Comparison of ENCODE assay signal across 19 cellular contexts in the genomic region with DNA sequence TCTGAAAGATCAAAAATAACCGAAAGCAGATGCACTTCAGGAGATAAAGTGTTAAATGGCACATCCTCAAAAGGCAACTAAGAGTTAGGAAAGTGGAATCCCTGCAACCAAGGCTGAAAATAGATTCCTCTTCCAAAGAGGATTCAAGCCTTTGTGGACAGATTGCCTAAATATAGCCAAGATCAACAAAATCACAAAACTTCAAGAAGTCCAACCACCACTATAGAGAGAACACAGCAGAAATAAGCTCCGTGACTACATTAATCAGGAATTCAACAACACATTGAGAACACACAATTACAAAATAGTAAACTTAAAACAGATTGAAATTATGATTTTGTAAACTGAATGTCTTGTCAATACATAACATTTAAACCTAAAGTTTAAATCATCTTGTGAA.
DNase-seq lines count a peak whose midpoint lies in the region; ATAC-seq and TF ChIP-seq lines count a peak whose summit lies in the region.
"Had no signal": no experiment of that assay in that cellular context is flagged by ENCODE, and none has a peak within 500 bp of the region (broad histone marks: within the 10 kb centered on the region; RNA-seq: fewer than 3 reads in every experiment).

No MANE protein-coding gene starts in this region.

- TF ChIP-seq CTCF in foreskin fibroblast (IDR thresholded peaks at IDR 0.05; ENCODE audit: low read depth, low read length), result no peak

- ATAC-seq in aorta (ENCODE audit: low FRiP score) (peak; percentile 26), HG03439 (IDR thresholded peaks at IDR 0.05; ENCODE audit: unreplicated experiment) (no peak), GM19467 (IDR thresholded peaks at IDR 0.05; ENCODE audit: unreplicated experiment) (no peak)
- ATAC-seq: A549; CD8-positive, alpha-beta T cell had no signal

- H4K20me1 ChIP-seq in GM23248 (ENCODE audit: insufficient read depth), result no peaks in the 10 kb centered on the region
- H4K20me1 ChIP-seq: BLaER1 treated with 17β-estradiol and CSF1 and Interleukin-3, amounts not matched to agents 10 nM and 100 nM had no signal

- H3K4me1 ChIP-seq in GM23248 (ENCODE audit: insufficient read depth) (peaks cover 40% of the 10 kb centered on the region), aorta (ENCODE audit: control insufficient read depth in 1 of 2, insufficient read depth in 2 of 2, low read length in 2 of 2) (peaks cover 6% of the 10 kb centered on the region in 2 donors)
- H3K4me1 ChIP-seq: A549; BLaER1 treated with 17β-estradiol and CSF1 and Interleukin-3, amounts not matched to agents 10 nM and 100 nM had no signal

- intact Hi-C loops in aorta (cut with DNase I), result no loop called here

- H3K27ac ChIP-seq in GM23248 (peak overlapping the region; percentile 56), aorta (ENCODE audit: low read depth in 1 of 2, low read length in 2 of 2) (no peak overlapping the region)
- H3K27ac ChIP-seq: A549; BLaER1 treated with 17β-estradiol and CSF1 and Interleukin-3, amounts not matched to agents 10 nM and 100 nM; KMS-11; PC-9; RWPE1 had no signal

- H3K4me3 ChIP-seq in GM23248 (no peak overlapping the region), foreskin fibroblast (ENCODE audit: low read depth in 1 of 2, low read length in 2 of 2) (no peak overlapping the region), aorta (ENCODE audit: low read length in 2 of 2) (no peak overlapping the region)
- H3K4me3 ChIP-seq: A549; BLaER1 treated with 17β-estradiol and CSF1 and Interleukin-3, amounts not matched to agents 10 nM and 100 nM; PC-9 had no signal

- no peaks in the 10 kb centered on the region for H3K79me2 ChIP-seq in GM23248 (ENCODE audit: insufficient read depth)

- WGBS in GM23248 (ENCODE audit: low coverage in 1 of 2, low lambda C conversion rate in 2 of 2, missing lambda C conversion rate in 2 of 2), 2 experiments, result 64 to 69% methylated on average over 2 of the region's 2 CpGs
- 51 to 53% methylated on average over 2 of the region's 2 CpGs for WGBS in aorta, 2 donors

- H3F3A ChIP-seq in GM23248 (ENCODE audit: insufficient read depth), result peaks cover 49% of the 10 kb centered on the region

- peak overlapping the region; percentile 57 for H3K4me2 ChIP-seq in GM23248 (ENCODE audit: unreplicated experiment)
- H3K4me2 ChIP-seq: A549; BLaER1 treated with 17β-estradiol and CSF1 and Interleukin-3, amounts not matched to agents 10 nM and 100 nM; KMS-11; PC-9 had no signal

- H3K9me3 ChIP-seq in GM23248 (ENCODE audit: low read depth) (no peaks in the 10 kb centered on the region), aorta (ENCODE audit: control insufficient read depth, low read length) (no peaks in the 10 kb centered on the region)
- H3K9me3 ChIP-seq: A549; BLaER1 treated with 17β-estradiol and CSF1 and Interleukin-3, amounts not matched to agents 10 nM and 100 nM had no signal

- no peak overlapping the region for H3K9ac ChIP-seq in GM23248
- H3K9ac ChIP-seq: BLaER1 treated with 17β-estradiol and CSF1 and Interleukin-3, amounts not matched to agents 10 nM and 100 nM; KMS-11 had no signal

- no peaks in the 10 kb centered on the region for H3K9me2 ChIP-seq in GM23248 (ENCODE audit: insufficient read depth)

- H3K36me3 ChIP-seq in GM23248 (ENCODE audit: low read depth) (no peaks in the 10 kb centered on the region), aorta (ENCODE audit: control insufficient read depth in 1 of 2, insufficient read depth in 2 of 2, low read length in 1 of 2) (no peaks in the 10 kb centered on the region)
- H3K36me3 ChIP-seq: BLaER1 treated with 17β-estradiol and CSF1 and Interleukin-3, amounts not matched to agents 10 nM and 100 nM had no signal

- H2AFZ ChIP-seq in GM23248, result peak overlapping the region; percentile 17
- H2AFZ ChIP-seq: PC-9 had no signal

- in situ Hi-C loops in GM23248 (cut with MboI), result no loop called here

- H3K27me3 ChIP-seq in GM23248 (replicated peaks; ENCODE audit: insufficient read depth) (no peaks in the 10 kb centered on the region), aorta (ENCODE audit: control insufficient read depth in 1 of 2, insufficient read depth in 2 of 2, low read length in 1 of 2) (no peaks in the 10 kb centered on the region)
- H3K27me3 ChIP-seq: BLaER1 treated with 17β-estradiol and CSF1 and Interleukin-3, amounts not matched to agents 10 nM and 100 nM had no signal

- peak; percentile 41 for DNase-seq in GM23248
- DNase-seq in astrocyte of the hippocampus (ENCODE audit: low read depth, low spot score), result peak; percentile 29
- DNase-seq in foreskin fibroblast, result peak; percentile 50 to 71
- DNase-seq in aorta, result no peak
- no peak for DNase-seq in activated CD8-positive, alpha-beta memory T cell treated with anti-CD3 and anti-CD28 coated beads, Interleukin-2, amount 50 U/mL, for 48 hours
- DNase-seq: Calu3; CD8-positive, alpha-beta T cell; NCI-H1436; NCI-H2029; NCI-H345; NCI-H524 treated with DMSO at 0.1 percent for 48 hours; PC-9; SIG-M5 had no signal

Comparison
In these comparisons a context has a peak if more than half of its experiments do, and no peak if none do; other contexts are left out.
1. DNase-seq: peak in GM23248 (single experiment), astrocyte of the hippocampus (single experiment) and foreskin fibroblast (2 of 2); none in aorta (0 of 2) and activated CD8-positive, alpha-beta memory T cell treated with anti-CD3 and anti-CD28 coated beads, Interleukin-2, amount 50 U/mL, for 48 hours (single experiment).